In genomic region chr18:79603321-79604204, GRCh38 we compare ENCODE assay signal across 18 cellular contexts.
"Had no signal": no experiment of that assay in that cellular context is flagged by ENCODE, and none has a peak within 500 bp of the region (broad histone marks: within the 10 kb centered on the region; RNA-seq: fewer than 3 reads in every experiment).

No MANE protein-coding gene starts in this region.

- ATAC-seq: activated CD4-positive, alpha-beta T cell treated with anti-CD3 and anti-CD28 coated beads for 36 hours; activated CD8-positive, alpha-beta T cell treated with anti-CD3 and anti-CD28 coated beads for 36 hours; gastrocnemius medialis had no signal

- H3K4me3 ChIP-seq: adrenal gland, gastrocnemius medialis, hepatocyte, neural progenitor cell, thoracic aorta had no signal

- H3K27ac Mint-ChIP-seq: activated CD4-positive, alpha-beta T cell treated with anti-CD3 and anti-CD28 coated beads for 36 hours; activated CD8-positive, alpha-beta T cell treated with anti-CD3 and anti-CD28 coated beads for 36 hours; memory B cell; stimulated activated naive CD8-positive, alpha-beta T cell treated with anti-CD3 and anti-CD28 coated beads, Interleukin-15, Interleukin-2, amounts not matched to agents 100 ng/mL and 50 ng/mL, for 24 hours had no signal

- H3K36me3 ChIP-seq: adrenal gland, gastrocnemius medialis, neural progenitor cell, thoracic aorta, WERI-Rb-1 had no signal

- H3K4me1 ChIP-seq: adrenal gland, gastrocnemius medialis had no signal

- H3K36me3 Mint-ChIP-seq: memory B cell, neural progenitor cell had no signal

- H3K9ac ChIP-seq: neural progenitor cell, SK-N-SH had no signal

- FAIRE-seq: urothelium cell line had no signal

- H3K9me3 ChIP-seq: adrenal gland, gastrocnemius medialis, SK-N-SH, thoracic aorta had no signal

- H3K4me2 ChIP-seq: hepatocyte, neural progenitor cell, SK-N-SH had no signal

- H3K27me3 Mint-ChIP-seq: activated CD4-positive, alpha-beta T cell treated with anti-CD3 and anti-CD28 coated beads for 36 hours; activated CD8-positive, alpha-beta T cell treated with anti-CD3 and anti-CD28 coated beads for 36 hours; stimulated activated naive CD8-positive, alpha-beta T cell treated with anti-CD3 and anti-CD28 coated beads, Interleukin-15, Interleukin-2, amounts not matched to agents 100 ng/mL and 50 ng/mL, for 24 hours had no signal

- H3K79me2 ChIP-seq: hepatocyte had no signal

- H3K4me3 Mint-ChIP-seq: activated CD4-positive, alpha-beta T cell treated with anti-CD3 and anti-CD28 coated beads for 36 hours; activated CD8-positive, alpha-beta T cell treated with anti-CD3 and anti-CD28 coated beads for 36 hours; memory B cell; neural progenitor cell; stimulated activated naive CD8-positive, alpha-beta T cell treated with anti-CD3 and anti-CD28 coated beads, Interleukin-15, Interleukin-2, amounts not matched to agents 100 ng/mL and 50 ng/mL, for 24 hours had no signal

- H3K4me1 Mint-ChIP-seq: memory B cell had no signal

- H3K27me3 ChIP-seq: gastrocnemius medialis, hepatocyte, neural progenitor cell had no signal

- H2AFZ ChIP-seq: hepatocyte, neural progenitor cell had no signal

- H3K27ac ChIP-seq: adrenal gland, gastrocnemius medialis, hepatocyte, neural progenitor cell, thoracic aorta, WERI-Rb-1 had no signal

- DNase-seq: activated CD4-positive, alpha-beta T cell treated with anti-CD3 and anti-CD28 coated beads for 36 hours; activated CD8-positive, alpha-beta memory T cell treated with anti-CD3 and anti-CD28 coated beads, Interleukin-2, amount 50 U/mL, for 4 hours; activated CD8-positive, alpha-beta T cell treated with anti-CD3 and anti-CD28 coated beads for 36 hours; activated naive CD4-positive, alpha-beta T cell treated with anti-CD3 and anti-CD28 coated beads, Interleukin-2, amount 50 U/mL, for 16 hours; caudate nucleus; effector memory CD4-positive, alpha-beta T cell; gastrocnemius medialis; kidney glomerular epithelial cell; SK-N-SH; T-helper 1 cell; WERI-Rb-1 had no signal

- H3K9me3 Mint-ChIP-seq: activated CD8-positive, alpha-beta T cell treated with anti-CD3 and anti-CD28 coated beads for 36 hours; memory B cell; stimulated activated naive CD8-positive, alpha-beta T cell treated with anti-CD3 and anti-CD28 coated beads, Interleukin-15, Interleukin-2, amounts not matched to agents 100 ng/mL and 50 ng/mL, for 24 hours had no signal
